24 cellular contexts compared by ENCODE assay signal in the genomic region with DNA sequence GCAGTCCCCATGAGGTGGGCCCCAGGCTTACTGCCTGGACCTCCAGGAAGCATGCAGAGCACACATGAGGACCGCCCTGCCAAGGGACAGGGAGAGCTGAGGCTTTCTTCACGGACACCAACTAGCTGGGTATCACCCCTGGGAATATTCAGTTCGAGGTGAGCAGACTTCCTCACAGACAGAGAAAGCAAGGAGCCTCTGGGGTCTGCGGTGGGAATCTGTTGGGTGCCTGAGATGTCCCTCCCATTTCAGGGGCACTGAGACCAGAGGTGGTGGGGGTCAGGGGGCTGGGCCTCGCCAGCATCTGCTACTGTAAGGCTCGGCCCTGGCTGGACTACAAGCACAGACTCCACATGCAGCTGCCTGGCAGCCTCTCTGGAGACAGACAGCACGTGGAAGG.
"Had no signal": no experiment of that assay in that cellular context is flagged by ENCODE, and none has a peak within 500 bp of the region (broad histone marks: within the 10 kb centered on the region; RNA-seq: fewer than 3 reads in every experiment).

No MANE protein-coding gene starts in this region.

- DNase-seq: islet precursor cell; left ventricle myocardium inferior; mesendoderm; naive B cell; natural killer cell; nephron progenitor cell; pancreas; posterior cingulate gyrus; retina; right cardiac atrium; stimulated activated CD4-positive, alpha-beta T cell treated with anti-CD3 and anti-CD28 coated beads, Interleukin-12 subunit alpha, Interleukin-12 subunit beta, amount 100 ng/mL, for 4 hours; stimulated activated CD4-positive, alpha-beta T cell treated with anti-CD3 and anti-CD28 coated beads, Interleukin-4, amount 100 ng/mL, for 24 hours; stimulated activated naive CD4-positive, alpha-beta T cell; stimulated activated naive CD8-positive, alpha-beta T cell treated with anti-CD3 and anti-CD28 coated beads, Interleukin-15, amount 100 ng/mL, for 72 hours; substantia nigra; uterus had no signal

- H3K27ac ChIP-seq: hepatocyte, left ventricle myocardium inferior, neural progenitor cell, pancreas, prostate gland, skin epidermis, tibial nerve, uterus had no signal

- H3K36me3 ChIP-seq: left ventricle myocardium inferior, neural progenitor cell, pancreas, prostate gland, tibial nerve, uterus had no signal

- H3K27me3 ChIP-seq: neural progenitor cell, pancreas, tibial nerve, uterus had no signal

- H3K4me1 ChIP-seq: left ventricle myocardium inferior, neural progenitor cell, pancreas, prostate gland, tibial nerve, uterus had no signal

- H3K79me2 ChIP-seq: hepatocyte had no signal

- H3K4me2 ChIP-seq: hepatocyte, neural progenitor cell had no signal

- H3K4me3 ChIP-seq: hepatocyte, left ventricle myocardium inferior, lung, neural progenitor cell, pancreas, prostate gland, skin epidermis, tibial nerve, uterus had no signal

- H2AFZ ChIP-seq: hepatocyte, neural progenitor cell had no signal

- H3K9me3 ChIP-seq: pancreas, prostate gland, uterus had no signal

- ATAC-seq: natural killer cell; pancreas; right cardiac atrium; sciatic nerve; stimulated activated effector memory CD8-positive, alpha-beta T cell treated with anti-CD3 and anti-CD28 coated beads, Interleukin-12 subunit alpha, Interleukin-12 subunit beta, amount 100 ng/mL, for 72 hours; stimulated activated naive CD8-positive, alpha-beta T cell treated with anti-CD3 and anti-CD28 coated beads, Interleukin-15, amount 100 ng/mL, for 72 hours had no signal

- H3K9ac ChIP-seq: neural progenitor cell had no signal
